Comparison of ENCODE assay signal across 25 cellular contexts in genomic region chr5:63958654-63959053, GRCh38. TPM values are rescaled to one million over a fixed set of nuclear protein-coding genes. Genes with fewer than 3 reads are reported as not detected.
DNase-seq lines count a peak whose midpoint lies in the region; ATAC-seq and TF ChIP-seq lines count a peak whose summit lies in the region.
"Had no signal": no experiment of that assay in that cellular context is flagged by ENCODE, and none has a peak within 500 bp of the region (broad histone marks: within the 10 kb centered on the region; RNA-seq: fewer than 3 reads in every experiment).

No MANE protein-coding gene starts in this region.

- no peak overlapping the region for H3K27ac Mint-ChIP-seq in progenitor cell of endocrine pancreas
- H3K27ac Mint-ChIP-seq: activated CD4-positive, alpha-beta memory T cell treated with anti-CD3 and anti-CD28 coated beads, Interleukin-2, amount 10 ng/mL, durations not matched to agents 7 days and 5 days; activated T-helper 1 cell treated with anti-CD3 and anti-CD28 coated beads, Interleukin-12 subunit alpha, Interleukin-12 subunit beta, Interleukin-2, Interleukin-4 antibody, amounts not matched to agents 30 ng/mL and 10 ng/mL and 1 ng/mL, durations not matched to agents 14 hours and 24 hours and 36 hours; T-helper 2 cell treated with Interferon-gamma antibody and Interleukin-4, amounts not matched to agents 5 μg/mL and 100 μg/mL, for 36 hours had no signal

- H4K20me1 ChIP-seq in MM.1S (ENCODE audit: insufficient read depth, low read length), result no peaks in the 10 kb centered on the region

- H3K4me1 Mint-ChIP-seq in progenitor cell of endocrine pancreas (ENCODE audit: low read depth), result peaks cover 14% of the 10 kb centered on the region
- H3K4me1 Mint-ChIP-seq: activated CD4-positive, alpha-beta memory T cell treated with anti-CD3 and anti-CD28 coated beads, Interleukin-2, amount 10 ng/mL, durations not matched to agents 7 days and 5 days had no signal

- DNase-seq in progenitor cell of endocrine pancreas (ENCODE audit: low spot score, unreplicated experiment) (no peak), MM.1S (no peak), hypothalamus (lab: John Stamatoyannopoulos, UW) (no peak)
- DNase-seq: activated CD4-positive, alpha-beta memory T cell treated with anti-CD3 and anti-CD28 coated beads, Interleukin-2, amount 10 ng/mL, durations not matched to agents 7 days and 5 days; activated CD8-positive, alpha-beta memory T cell treated with anti-CD3 and anti-CD28 coated beads, Interleukin-2, amount 50 U/mL, for 4 hours; activated naive CD4-positive, alpha-beta T cell treated with anti-CD3 and anti-CD28 coated beads, Interleukin-2, amount 50 U/mL, for 16 hours; amniotic stem cell; effector CD4-positive, alpha-beta T cell; stimulated activated CD4-positive, alpha-beta T cell treated with anti-CD3 and anti-CD28 coated beads, Interleukin-1b, Interleukin-23, amount 100 ng/mL, for 48 hours; stimulated activated naive CD8-positive, alpha-beta T cell treated with anti-CD3 and anti-CD28 coated beads, Interleukin-15, Interleukin-2, amounts not matched to agents 100 U/mL and 50 U/mL, for 24 hours had no signal

- no peaks in the 10 kb centered on the region for H3K79me2 ChIP-seq in MM.1S (ENCODE audit: low read length)
- H3K79me2 ChIP-seq: parathyroid adenoma had no signal

- H3K4me1 ChIP-seq in HUES6 (ENCODE audit: control insufficient read depth, insufficient read depth, low read length) (0 out of 2 replicates have a peak, but pooled peaks cover 7% of the 10 kb centered on the region), ectodermal cell (ENCODE audit: control insufficient read depth, insufficient read depth, low read length) (peaks cover 9% of the 10 kb centered on the region), MM.1S (ENCODE audit: low read length) (no peaks in the 10 kb centered on the region)
- H3K4me1 ChIP-seq: parathyroid adenoma had no signal

- no peaks in the 10 kb centered on the region for H3K9me3 Mint-ChIP-seq in progenitor cell of endocrine pancreas (ENCODE audit: low read depth)
- H3K9me3 Mint-ChIP-seq: neural crest cell had no signal

- no peaks in the 10 kb centered on the region for H3K9me2 ChIP-seq in MM.1S (replicated peaks; ENCODE audit: insufficient read depth, low read length)

- H3K9me3 ChIP-seq in HUES6 (ENCODE audit: control insufficient read depth, insufficient read depth, low read depth, low read length) (no peaks in the 10 kb centered on the region), ectodermal cell (ENCODE audit: control insufficient read depth, low read length) (no peaks in the 10 kb centered on the region), iPS-18c (ENCODE audit: control insufficient read depth, insufficient read depth, low read length) (no peaks in the 10 kb centered on the region), MM.1S (replicated peaks; ENCODE audit: insufficient read depth, low read length) (no peaks in the 10 kb centered on the region; the same call in 1 of the 2 replicates)

- H3K36me3 ChIP-seq in HUES6 (ENCODE audit: control insufficient read depth, insufficient read depth, low read length), result no peaks in the 10 kb centered on the region
- H3K36me3 ChIP-seq in ectodermal cell (ENCODE audit: control insufficient read depth, insufficient read depth, low read length), result no peaks in the 10 kb centered on the region
- no peaks in the 10 kb centered on the region for H3K36me3 ChIP-seq in MM.1S (replicated peaks; ENCODE audit: insufficient read depth, low read length)

- ATAC-seq in GM18867 (IDR thresholded peaks at IDR 0.05; ENCODE audit: unreplicated experiment), result no peak
- ATAC-seq: right cardiac atrium; stimulated activated naive CD8-positive, alpha-beta T cell treated with anti-CD3 and anti-CD28 coated beads, Interleukin-15, Interleukin-2, amounts not matched to agents 100 U/mL and 50 U/mL, for 24 hours had no signal

- no peak for TF ChIP-seq CTCF in progenitor cell of endocrine pancreas (IDR thresholded peaks at IDR 0.05; ENCODE audit: unreplicated experiment)
- TF ChIP-seq CTCF in MM.1S (IDR thresholded peaks at IDR 0.05; ENCODE audit: low read length), result no peak

- no peak overlapping the region for H2AFZ ChIP-seq in MM.1S (ENCODE audit: low read length)
- H2AFZ ChIP-seq: parathyroid adenoma had no signal

- WGBS in ectodermal cell, 2 experiments, result 0 to 2% methylated on average over 3 of the region's 3 CpGs

- no peaks in the 10 kb centered on the region for H3K36me3 Mint-ChIP-seq in progenitor cell of endocrine pancreas (ENCODE audit: insufficient read depth)

- H3K4me3 ChIP-seq in HUES6 (ENCODE audit: low read depth, low read length), result peak overlapping the region; percentile 73
- H3K4me3 ChIP-seq in ectodermal cell (ENCODE audit: insufficient read depth, low read depth, low read length), result peak overlapping the region; percentile 55
- peak overlapping the region; percentile 40 for H3K4me3 ChIP-seq in iPS-18c (ENCODE audit: insufficient read depth, low read depth, low read length)
- no peak overlapping the region for H3K4me3 ChIP-seq in MM.1S (ENCODE audit: low read length)

- H3K27me3 ChIP-seq in HUES6 (ENCODE audit: control insufficient read depth, insufficient read depth, low read length) (peaks cover 55% of the 10 kb centered on the region), ectodermal cell (ENCODE audit: control insufficient read depth, insufficient read depth, low read length, poor library complexity, severe bottlenecking) (peaks cover 34% of the 10 kb centered on the region), MM.1S (replicated peaks; ENCODE audit: insufficient read depth, low read length) (no peaks in the 10 kb centered on the region)

- H3K4me3 Mint-ChIP-seq in progenitor cell of endocrine pancreas (ENCODE audit: low read depth), result peak overlapping the region; percentile 66
- H3K4me3 Mint-ChIP-seq: activated CD4-positive, alpha-beta memory T cell treated with anti-CD3 and anti-CD28 coated beads, Interleukin-2, amount 10 ng/mL, durations not matched to agents 7 days and 5 days; activated T-helper 1 cell treated with anti-CD3 and anti-CD28 coated beads, Interleukin-12 subunit alpha, Interleukin-12 subunit beta, Interleukin-2, Interleukin-4 antibody, amounts not matched to agents 30 ng/mL and 10 ng/mL and 1 ng/mL, durations not matched to agents 14 hours and 24 hours and 36 hours; T-helper 2 cell treated with Interferon-gamma antibody and Interleukin-4, amounts not matched to agents 5 μg/mL and 100 μg/mL, for 36 hours had no signal

- no peaks in the 10 kb centered on the region for H3F3A ChIP-seq in MM.1S (ENCODE audit: insufficient read depth, low read length)

- peaks cover 57% of the 10 kb centered on the region for H3K27me3 Mint-ChIP-seq in progenitor cell of endocrine pancreas

- no peak overlapping the region for H3K4me2 ChIP-seq in MM.1S (ENCODE audit: low read depth, low read length)

- H3K9ac ChIP-seq in HUES6 (ENCODE audit: low read length) (no peak overlapping the region), MM.1S (ENCODE audit: low read length) (no peak overlapping the region)
- H3K9ac ChIP-seq: parathyroid adenoma had no signal

- no peak overlapping the region for H3K27ac ChIP-seq in HUES6 (ENCODE audit: low read depth, low read length)
- H3K27ac ChIP-seq in ectodermal cell (ENCODE audit: insufficient read depth, low read depth, low read length, poor library complexity, severe bottlenecking), result no peak overlapping the region
- H3K27ac ChIP-seq in MM.1S (ENCODE audit: low read length), result no peak overlapping the region
- H3K27ac ChIP-seq: epithelial cell of prostate, parathyroid adenoma had no signal

RNA-seq across cellular contexts. Expression of gene HTR1A, which starts 3.6 kb away (rescaled TPM):
- polyA plus RNA-seq in ectodermal cell (2013, experiment 1 of 4), result not detected
- not detected for polyA plus RNA-seq in ectodermal cell (2013, experiment 2 of 4)
- polyA plus RNA-seq in ectodermal cell (2013, experiment 3 of 4), result not detected
- 0.24 TPM for polyA plus RNA-seq in ectodermal cell (2013, experiment 4 of 4)
- not detected in 2 replicates for total RNA-seq in progenitor cell of endocrine pancreas
- total RNA-seq: activated CD4-positive, alpha-beta memory T cell treated with anti-CD3 and anti-CD28 coated beads, Interleukin-2, amount 10 ng/mL, durations not matched to agents 7 days and 5 days; activated T-helper 1 cell treated with anti-CD3 and anti-CD28 coated beads, Interleukin-12 subunit alpha, Interleukin-12 subunit beta, Interleukin-2, Interleukin-4 antibody, amounts not matched to agents 30 ng/mL and 10 ng/mL and 1 ng/mL, durations not matched to agents 14 hours and 24 hours and 36 hours; glomerular endothelial cell; left colon; lung microvascular endothelial cell; neural crest cell had no signal
- polyA plus RNA-seq: BJ, right cardiac atrium, thymus had no signal
